ENCODE assay signal across 3 cellular contexts in the genomic region with DNA sequence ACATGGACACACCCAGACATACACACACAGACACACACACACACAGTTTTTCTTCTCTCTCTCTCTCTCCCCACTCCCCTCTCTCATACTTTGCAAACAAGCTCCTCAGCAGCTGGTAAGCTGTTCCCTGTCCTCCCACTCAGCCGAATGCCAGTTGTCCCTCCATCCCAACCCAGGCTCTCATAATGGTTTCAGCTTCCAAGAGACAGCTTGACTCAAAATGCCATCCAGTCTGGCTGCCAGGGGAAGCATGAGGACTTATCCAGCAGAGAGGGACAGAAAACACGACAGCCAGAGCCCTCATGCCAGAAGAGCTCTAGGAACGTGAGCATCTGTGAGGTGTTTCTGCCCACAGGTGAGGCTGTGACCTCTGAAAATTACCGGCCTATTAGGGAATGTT.
"Had no signal": no experiment of that assay in that cellular context is flagged by ENCODE, and none has a peak within 500 bp of the region (broad histone marks: within the 10 kb centered on the region; RNA-seq: fewer than 3 reads in every experiment).

No MANE protein-coding gene starts in this region.

- DNase-seq: GDM1, GF-D8 had no signal

- ATAC-seq: GM12878 had no signal
